In genomic region chr12:103930787-103931536, GRCh38 we compare ENCODE assay signal across 1 cellular context.
TF ChIP-seq lines count a peak whose summit lies in the region.

No MANE protein-coding gene starts in this region.

TF ChIP-seq in HepG2, 621 proteins besides CTCF, POLR2A, EP300 and RAD21 (continued from another document):
- TF ChIP-seq AKNA (CRISPR knock-in tag; IDR thresholded peaks at IDR 0.05; ENCODE audit: borderline replicate concordance) = 0 out of 2 replicates have a peak, but pooled peaks have one; percentile 38
- TF ChIP-seq ZNF784 (CRISPR knock-in tag; IDR thresholded peaks at IDR 0.05; ENCODE audit: borderline replicate concordance) = peak; percentile 51; the same call in 1 of the 2 replicates
- TF ChIP-seq ZNF331 (CRISPR knock-in tag; IDR thresholded peaks at IDR 0.05) = no peak
